16 cellular contexts compared by ENCODE assay signal in the genomic region with DNA sequence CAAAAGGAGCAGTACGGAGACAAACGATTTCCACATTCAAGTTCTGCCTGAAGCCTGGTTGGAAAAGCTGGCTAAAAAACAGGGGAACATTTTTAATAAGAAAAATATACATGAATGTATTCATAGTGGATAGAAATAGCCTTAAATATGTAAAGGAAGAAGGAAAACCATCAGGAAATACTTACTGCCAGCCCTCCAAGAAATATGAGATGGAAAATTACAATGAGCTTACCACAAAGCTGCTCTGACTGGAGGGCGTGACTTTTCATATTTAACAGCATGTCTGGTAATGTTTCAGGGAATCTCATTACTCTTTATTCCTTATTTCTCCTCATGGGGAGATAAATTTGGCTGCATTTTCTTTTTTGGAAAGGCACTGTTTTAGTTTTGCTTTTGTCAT.
DNase-seq lines count a peak whose midpoint lies in the region; ATAC-seq and TF ChIP-seq lines count a peak whose summit lies in the region.
"Had no signal": no experiment of that assay in that cellular context is flagged by ENCODE, and none has a peak within 500 bp of the region (broad histone marks: within the 10 kb centered on the region; RNA-seq: fewer than 3 reads in every experiment).

No MANE protein-coding gene starts in this region.

- no peak for TF ChIP-seq RAD21 in SK-N-SH (IDR thresholded peaks at IDR 0.05; ENCODE audit: low read length)

- no peaks in the 10 kb centered on the region for H3K9me3 Mint-ChIP-seq in GM23338
- H3K9me3 Mint-ChIP-seq: activated CD4-positive, alpha-beta memory T cell treated with anti-CD3 and anti-CD28 coated beads, Interleukin-2, amount 10 ng/mL, durations not matched to agents 7 days and 5 days; activated T-helper 2 cell treated with anti-CD3 and anti-CD28 coated beads, Interferon-gamma antibody, Interleukin-2, Interleukin-4, amounts not matched to agents 10 μg/mL and 5 μg/mL and 100 μg/mL, durations not matched to agents 14 hours and 24 hours and 36 hours; CD8-positive, alpha-beta T cell; naive thymus-derived CD8-positive, alpha-beta T cell had no signal

- WGBS in SK-N-SH (ENCODE audit: low lambda C conversion rate), result 73% methylated on average over 3 of the region's 3 CpGs

- H3K27me3 ChIP-seq in GM23338 (ENCODE audit: insufficient read depth) (no peaks in the 10 kb centered on the region), SK-N-SH (ENCODE audit: insufficient read depth) (no peaks in the 10 kb centered on the region), neutrophil (no peaks in the 10 kb centered on the region)

- no peaks in the 10 kb centered on the region for H3K36me3 Mint-ChIP-seq in GM23338 (ENCODE audit: low read depth)
- H3K36me3 Mint-ChIP-seq: CD8-positive, alpha-beta T cell; naive thymus-derived CD8-positive, alpha-beta T cell had no signal

- no peak overlapping the region for H3K4me3 ChIP-seq in GM23338
- H3K4me3 ChIP-seq in SK-N-SH (ENCODE audit: low read depth in 2 of 2, low read length in 1 of 2), result no peak overlapping the region
- no peak overlapping the region for H3K4me3 ChIP-seq in epithelial cell of esophagus (ENCODE audit: low read length)
- H3K4me3 ChIP-seq in neutrophil (ENCODE audit: low read depth in 1 of 2, low read length in 1 of 2), result no peak overlapping the region
- H3K4me3 ChIP-seq: K562 had no signal

- no peak overlapping the region for H3K27ac Mint-ChIP-seq in GM23338
- H3K27ac Mint-ChIP-seq: activated CD4-positive, alpha-beta memory T cell treated with anti-CD3 and anti-CD28 coated beads, Interleukin-2, amount 10 ng/mL, durations not matched to agents 7 days and 5 days; activated T-helper 2 cell treated with anti-CD3 and anti-CD28 coated beads, Interferon-gamma antibody, Interleukin-2, Interleukin-4, amounts not matched to agents 10 μg/mL and 5 μg/mL and 100 μg/mL, durations not matched to agents 14 hours and 24 hours and 36 hours; CD8-positive, alpha-beta T cell; naive thymus-derived CD8-positive, alpha-beta T cell had no signal

- no peaks in the 10 kb centered on the region for H3F3A ChIP-seq in GM23338 (replicated peaks; ENCODE audit: low read depth)
- H3F3A ChIP-seq in SK-N-SH (replicated peaks; ENCODE audit: insufficient read depth), result no peaks in the 10 kb centered on the region

- no peak overlapping the region for H3K27ac ChIP-seq in GM23338 (ENCODE audit: low read depth)
- peak overlapping the region; percentile 35 to 79; a peak in 3 of 4 replicates for H3K27ac ChIP-seq in SK-N-SH (ENCODE audit: low read depth in 2 of 2, low read length in 1 of 2)
- peak overlapping the region; percentile 4 for H3K27ac ChIP-seq in neutrophil

- H3K36me3 ChIP-seq in GM23338 (ENCODE audit: insufficient read depth) (no peaks in the 10 kb centered on the region), SK-N-SH (replicated peaks in 1 of 2; ENCODE audit: control insufficient read depth in 1 of 2, insufficient read depth in 2 of 2, low read length in 1 of 2) (no peaks in the 10 kb centered on the region), neutrophil (no peaks in the 10 kb centered on the region)

- peaks cover 2% of the 10 kb centered on the region for H3K27me3 Mint-ChIP-seq in GM23338 (ENCODE audit: insufficient read depth, low read depth, poor library complexity)
- H3K27me3 Mint-ChIP-seq: naive thymus-derived CD8-positive, alpha-beta T cell had no signal

- TF ChIP-seq CTCF in GM23338 (conservative IDR thresholded peaks at IDR 0.05; ENCODE audit: low read depth in 2 of 2), result no peak
- no peak for TF ChIP-seq CTCF in SK-N-SH (IDR thresholded peaks at IDR 0.05)
- TF ChIP-seq CTCF in epithelial cell of esophagus (IDR thresholded peaks at IDR 0.05; ENCODE audit: insufficient read depth, low read depth, low read length, missing control alignments), result no peak
- no peak for TF ChIP-seq CTCF in neutrophil (IDR thresholded peaks at IDR 0.05)
- no peak for TF ChIP-seq CTCF in omental fat pad (IDR thresholded peaks at IDR 0.05)

- H3K9me3 ChIP-seq in SK-N-SH, result no peaks in the 10 kb centered on the region
- no peaks in the 10 kb centered on the region for H3K9me3 ChIP-seq in neutrophil

- POLR2A ChIA-PET in SK-N-SH (lab: Yijun Ruan, JAX), result no interaction called here

- no peak for DNase-seq in GM23338 (ENCODE audit: low spot score)
- peak; percentile 10 for DNase-seq in SK-N-SH
- DNase-seq in epithelial cell of esophagus (ENCODE audit: low read depth), result peak; percentile 14
- no peak for DNase-seq in middle frontal gyrus (ENCODE audit: extremely low spot score, low spot score)
- no peak for DNase-seq in omental fat pad (ENCODE audit: low spot score)
- DNase-seq: activated CD4-positive, alpha-beta memory T cell treated with anti-CD3 and anti-CD28 coated beads, Interleukin-2, amount 10 ng/mL, durations not matched to agents 7 days and 5 days; CD8-positive, alpha-beta T cell; head of caudate nucleus; kidney glomerular epithelial cell; naive thymus-derived CD8-positive, alpha-beta T cell; stimulated activated naive CD4-positive, alpha-beta T cell treated with Interleukin-2 at 50 U/mL for 16 hours; T1000 had no signal

- CTCF ChIA-PET in SK-N-SH (lab: Yijun Ruan, JAX), result interaction anchor here (0.7 to 1.6 kb wide), 4 partner anchors 10 to 323 kb away, joined by 3 to 6 read pairs (median 4); no protein-coding TSS in a partner anchor

- H3K4me2 ChIP-seq in GM23338 (no peak overlapping the region), SK-N-SH (peak overlapping the region; percentile 34; the same call in 1 of the 2 replicates)

- no peak overlapping the region for H3K9ac ChIP-seq in SK-N-SH

- peaks cover 29% of the 10 kb centered on the region for H3K4me1 Mint-ChIP-seq in GM23338
- H3K4me1 Mint-ChIP-seq: activated CD4-positive, alpha-beta memory T cell treated with anti-CD3 and anti-CD28 coated beads, Interleukin-2, amount 10 ng/mL, durations not matched to agents 7 days and 5 days had no signal

- peak overlapping the region; percentile 39; the same call in 1 of the 2 replicates for H2AFZ ChIP-seq in GM23338
- peak overlapping the region; percentile 77 for H2AFZ ChIP-seq in SK-N-SH (ENCODE audit: low read depth)

- TF ChIP-seq EP300 in SK-N-SH (IDR thresholded peaks at IDR 0.05; ENCODE audit: borderline replicate concordance in 1 of 2, low read depth in 1 of 2, low read length in 1 of 2), result no peak

- H3K9me2 ChIP-seq in GM23338 (ENCODE audit: insufficient read depth) (no peaks in the 10 kb centered on the region), SK-N-SH (no peaks in the 10 kb centered on the region)

- H3K4me1 ChIP-seq in GM23338 (ENCODE audit: insufficient read depth) (peaks cover 25% of the 10 kb centered on the region), SK-N-SH (ENCODE audit: control insufficient read depth in 1 of 2, insufficient read depth in 2 of 2, low read depth in 1 of 2, low read length in 1 of 2) (peaks cover 9 to 18% of the 10 kb centered on the region in 2 experiments; a peak in 3 of 4 replicates), neutrophil (ENCODE audit: control insufficient read depth in 1 of 2, insufficient read depth in 1 of 2, low read depth in 1 of 2, low read length in 1 of 2) (peaks cover 23 to 27% of the 10 kb centered on the region in 2 experiments)

- H3K79me2 ChIP-seq in GM23338 (replicated peaks; ENCODE audit: insufficient read depth) (no peaks in the 10 kb centered on the region), SK-N-SH (ENCODE audit: insufficient read depth) (no peaks in the 10 kb centered on the region)

- no peak overlapping the region for H3K4me3 Mint-ChIP-seq in GM23338
- H3K4me3 Mint-ChIP-seq: activated CD4-positive, alpha-beta memory T cell treated with anti-CD3 and anti-CD28 coated beads, Interleukin-2, amount 10 ng/mL, durations not matched to agents 7 days and 5 days; CD8-positive, alpha-beta T cell; naive thymus-derived CD8-positive, alpha-beta T cell had no signal

- ATAC-seq in GM23338 (no peak), omental fat pad (ENCODE audit: low FRiP score) (no peak), GM18858 (IDR thresholded peaks at IDR 0.05; ENCODE audit: unreplicated experiment) (no peak)
- ATAC-seq: CD8-positive, alpha-beta T cell; naive thymus-derived CD8-positive, alpha-beta T cell had no signal

- H4K20me1 ChIP-seq in GM23338 (replicated peaks; ENCODE audit: insufficient read depth), result no peaks in the 10 kb centered on the region
- no peaks in the 10 kb centered on the region for H4K20me1 ChIP-seq in SK-N-SH (ENCODE audit: insufficient read depth)

TF ChIP-seq in GM23338, 12 proteins besides CTCF, POLR2A, EP300 and RAD21:
- no peak for TF ChIP-seq ZNF331 (CRISPR knock-in tag; IDR thresholded peaks at IDR 0.05; ENCODE audit: low read depth)
- no peak for TF ChIP-seq EZH2phosphoT487 (IDR thresholded peaks at IDR 0.05; ENCODE audit: unreplicated experiment)
- TF ChIP-seq NANOG (IDR thresholded peaks at IDR 0.05; ENCODE audit: borderline replicate concordance), result no peak
TF ChIP-seq in GM23338: peak in this region for 0.

TF ChIP-seq in SK-N-SH, 30 proteins besides CTCF, POLR2A, EP300 and RAD21:
- TF ChIP-seq RXRA (IDR thresholded peaks at IDR 0.05; ENCODE audit: borderline replicate concordance, low read depth), result 0 out of 2 replicates have a peak, but pooled peaks have one; percentile 23
- TF ChIP-seq, protein P1, sequence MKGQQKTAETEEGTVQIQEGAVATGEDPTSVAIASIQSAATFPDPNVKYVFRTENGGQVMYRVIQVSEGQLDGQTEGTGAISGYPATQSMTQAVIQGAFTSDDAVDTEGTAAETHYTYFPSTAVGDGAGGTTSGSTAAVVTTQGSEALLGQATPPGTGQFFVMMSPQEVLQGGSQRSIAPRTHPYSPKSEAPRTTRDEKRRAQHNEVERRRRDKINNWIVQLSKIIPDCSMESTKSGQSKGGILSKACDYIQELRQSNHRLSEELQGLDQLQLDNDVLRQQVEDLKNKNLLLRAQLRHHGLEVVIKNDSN (IDR thresholded peaks at IDR 0.05; ENCODE audit: borderline replicate concordance, low read depth), result no peak
- TF ChIP-seq, protein P2, sequence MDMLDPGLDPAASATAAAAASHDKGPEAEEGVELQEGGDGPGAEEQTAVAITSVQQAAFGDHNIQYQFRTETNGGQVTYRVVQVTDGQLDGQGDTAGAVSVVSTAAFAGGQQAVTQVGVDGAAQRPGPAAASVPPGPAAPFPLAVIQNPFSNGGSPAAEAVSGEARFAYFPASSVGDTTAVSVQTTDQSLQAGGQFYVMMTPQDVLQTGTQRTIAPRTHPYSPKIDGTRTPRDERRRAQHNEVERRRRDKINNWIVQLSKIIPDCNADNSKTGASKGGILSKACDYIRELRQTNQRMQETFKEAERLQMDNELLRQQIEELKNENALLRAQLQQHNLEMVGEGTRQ (IDR thresholded peaks at IDR 0.05; ENCODE audit: borderline replicate concordance, low read depth, low read length), result no peak

Comparison
In these comparisons a context has a peak if more than half of its experiments do, and no peak if none do; other contexts are left out.
1. DNase-seq: peak in SK-N-SH (single experiment) and epithelial cell of esophagus (single experiment); none in GM23338 (single experiment), middle frontal gyrus (single experiment) and omental fat pad (single experiment).